In genomic region chr13:79320433-79320832, GRCh38 we compare ENCODE assay signal across 17 cellular contexts.
DNase-seq lines count a peak whose midpoint lies in the region; ATAC-seq and TF ChIP-seq lines count a peak whose summit lies in the region.
"Had no signal": no experiment of that assay in that cellular context is flagged by ENCODE, and none has a peak within 500 bp of the region (broad histone marks: within the 10 kb centered on the region; RNA-seq: fewer than 3 reads in every experiment).

No MANE protein-coding gene starts in this region.

- DNase-seq in activated naive CD8-positive, alpha-beta T cell treated with anti-CD3 and anti-CD28 coated beads, Interleukin-2, amount 50 U/mL, for 24 hours: no peak
- DNase-seq in neural progenitor cell (ENCODE audit: low spot score) (no peak), PC-9 (no peak), H9 (no peak)
- DNase-seq: C1 segment of cervical spinal cord; Caco-2; CD8-positive, alpha-beta T cell; DMS 273 treated with DMSO at 0.1 percent for 48 hours; DMS79; EL; GDM1; GM23248; HFFc6 had no signal

- H3K4me3 ChIP-seq in neural progenitor cell (no peak overlapping the region), PC-9 (no peak overlapping the region)
- H3K4me3 ChIP-seq: GM12878, GM23248, HAP-1 had no signal

- no peaks in the 10 kb centered on the region for H3K9me3 Mint-ChIP-seq in activated naive CD8-positive, alpha-beta T cell (ENCODE audit: low read depth)
- H3K9me3 Mint-ChIP-seq in activated naive CD8-positive, alpha-beta T cell treated with anti-CD3 and anti-CD28 coated beads, Interleukin-2, amount 50 U/mL, for 24 hours: no peaks in the 10 kb centered on the region
- H3K9me3 Mint-ChIP-seq in neural progenitor cell (no peaks in the 10 kb centered on the region), H9 (no peaks in the 10 kb centered on the region)
- H3K9me3 Mint-ChIP-seq: CD8-positive, alpha-beta T cell; HFFc6 had no signal

- H2BK15ac ChIP-seq in H9 (ENCODE audit: low read depth, low read length): no peak overlapping the region

- H3K9me3 ChIP-seq in neural progenitor cell (ENCODE audit: low read depth) (no peaks in the 10 kb centered on the region), PC-9 (ENCODE audit: insufficient read depth, low read depth) (no peaks in the 10 kb centered on the region), H9 (ENCODE audit: control insufficient read depth, low read depth, low read length) (no peaks in the 10 kb centered on the region)
- H3K9me3 ChIP-seq: Caco-2, HAP-1 had no signal

- H3K4me3 Mint-ChIP-seq in activated naive CD8-positive, alpha-beta T cell: no peak overlapping the region
- H3K4me3 Mint-ChIP-seq in activated naive CD8-positive, alpha-beta T cell treated with anti-CD3 and anti-CD28 coated beads, Interleukin-2, amount 50 U/mL, for 24 hours: no peak overlapping the region
- H3K4me3 Mint-ChIP-seq in neural progenitor cell (no peak overlapping the region), H9 (no peak overlapping the region)
- H3K4me3 Mint-ChIP-seq: CD8-positive, alpha-beta T cell; HFFc6 had no signal

- CTCF ChIA-PET in PC-9 (lab: Charles Lee): no interaction called here

- no TSS peak for BruUV-seq in PC-9 (replicated peaks; lab: Mats Ljungman, UMichigan)

- peaks cover 31% of the 10 kb centered on the region for H3K36me3 ChIP-seq in neural progenitor cell
- H3K36me3 ChIP-seq in PC-9 (ENCODE audit: low read depth): peaks cover 50% of the 10 kb centered on the region

- TF ChIP-seq CTCF in neural progenitor cell (IDR thresholded peaks at IDR 0.05) (no peak), PC-9 (conservative IDR thresholded peaks at IDR 0.05) (no peak), H9 (conservative IDR thresholded peaks at IDR 0.05) (no peak)

- H3K27me3 ChIP-seq in neural progenitor cell (no peaks in the 10 kb centered on the region), PC-9 (ENCODE audit: insufficient read depth, low read depth) (no peaks in the 10 kb centered on the region), H9 (ENCODE audit: insufficient read depth, low read length) (no peaks in the 10 kb centered on the region)

- H3K23me2 ChIP-seq in H9 (ENCODE audit: insufficient read length, low read depth, low read length, poor library complexity, severe bottlenecking): no peaks in the 10 kb centered on the region

- WGBS in H9 (ENCODE audit: extremely low coverage, insufficient read length, low lambda C conversion rate): no CpG with 5 or more reads among the region's 1 CpG

- H2AFZ ChIP-seq in neural progenitor cell (replicated peaks): no peak overlapping the region
- H2AFZ ChIP-seq in PC-9: no peak overlapping the region
- H2AFZ ChIP-seq in H9 (ENCODE audit: low read length): no peak overlapping the region
- H2AFZ ChIP-seq: GM23248 had no signal

- H2BK20ac ChIP-seq in H9 (ENCODE audit: low read depth, low read length, poor library complexity, severe bottlenecking): no peak overlapping the region

- no peak overlapping the region for H4K91ac ChIP-seq in H9 (ENCODE audit: insufficient read length, low read depth, low read length)

- no peaks in the 10 kb centered on the region for H3K9me2 ChIP-seq in PC-9 (ENCODE audit: insufficient read depth)

- H2BK120ac ChIP-seq in H9 (ENCODE audit: low read depth, low read length, poor library complexity, severe bottlenecking): no peak overlapping the region

- H2BK12ac ChIP-seq in H9 (ENCODE audit: insufficient read length, low read depth, low read length): no peak overlapping the region

- no peak overlapping the region for H2BK5ac ChIP-seq in H9 (ENCODE audit: insufficient read length, low read length)

- H3K4ac ChIP-seq in H9 (ENCODE audit: low read depth, low read length): no peak overlapping the region

- H3K14ac ChIP-seq in H9 (ENCODE audit: insufficient read depth, low read length): no peak overlapping the region

- H3K79me2 ChIP-seq in neural progenitor cell (ENCODE audit: low read depth): no peaks in the 10 kb centered on the region
- no peaks in the 10 kb centered on the region for H3K79me2 ChIP-seq in PC-9 (ENCODE audit: low read depth)
- no peaks in the 10 kb centered on the region for H3K79me2 ChIP-seq in H9 (ENCODE audit: insufficient read depth, low read length)

- H4K5ac ChIP-seq in H9 (ENCODE audit: insufficient read length, low read depth, low read length): no peak overlapping the region

- H3K56ac ChIP-seq in H9 (ENCODE audit: insufficient read length, low read depth, low read length): no peak overlapping the region

- H3K27me3 Mint-ChIP-seq in activated naive CD8-positive, alpha-beta T cell: no peaks in the 10 kb centered on the region
- no peaks in the 10 kb centered on the region for H3K27me3 Mint-ChIP-seq in activated naive CD8-positive, alpha-beta T cell treated with anti-CD3 and anti-CD28 coated beads, Interleukin-2, amount 50 U/mL, for 24 hours
- H3K27me3 Mint-ChIP-seq in neural progenitor cell (ENCODE audit: insufficient read depth, low read depth) (no peaks in the 10 kb centered on the region), H9 (ENCODE audit: low read depth) (no peaks in the 10 kb centered on the region)

- H3K18ac ChIP-seq in H9 (ENCODE audit: insufficient read length, low read depth, low read length): no peak overlapping the region

- H4K8ac ChIP-seq in H9 (replicated peaks; ENCODE audit: insufficient read length, low read depth, low read length): no peak overlapping the region

- H3K4me2 ChIP-seq in neural progenitor cell: no peak overlapping the region
- H3K4me2 ChIP-seq in PC-9: no peak overlapping the region
- H3K4me2 ChIP-seq in H9 (ENCODE audit: insufficient read depth, insufficient read length, low read length): no peak overlapping the region

- no peak overlapping the region for H3K9ac ChIP-seq in neural progenitor cell
- no peak overlapping the region for H3K9ac ChIP-seq in H9 (ENCODE audit: extremely low read depth, insufficient read length, low read length)
- H3K9ac ChIP-seq: GM23248 had no signal

- H3F3A ChIP-seq in neural progenitor cell (ENCODE audit: low read depth) (peaks cover 25% of the 10 kb centered on the region), PC-9 (ENCODE audit: insufficient read depth, low read depth) (peaks cover 13% of the 10 kb centered on the region)

- no peak overlapping the region for H3T11ph ChIP-seq in H9 (ENCODE audit: low read length)

- H3K36me3 Mint-ChIP-seq in activated naive CD8-positive, alpha-beta T cell: peaks cover 7% of the 10 kb centered on the region
- H3K36me3 Mint-ChIP-seq in activated naive CD8-positive, alpha-beta T cell treated with anti-CD3 and anti-CD28 coated beads, Interleukin-2, amount 50 U/mL, for 24 hours (ENCODE audit: low read depth): peaks cover 35% of the 10 kb centered on the region
- H3K36me3 Mint-ChIP-seq in neural progenitor cell (peaks cover 19% of the 10 kb centered on the region), H9 (ENCODE audit: insufficient read depth in 1 of 3, low read depth in 3 of 3) (peaks cover 2 to 41% (median 31%) of the 10 kb centered on the region in 3 experiments; a peak in 6 of 7 replicates)

- no peak for ATAC-seq in activated naive CD8-positive, alpha-beta T cell treated with anti-CD3 and anti-CD28 coated beads, Interleukin-2, amount 50 U/mL, for 24 hours
- ATAC-seq in HG02610 (IDR thresholded peaks at IDR 0.05; ENCODE audit: unreplicated experiment): peak; percentile 63
- ATAC-seq: CD8-positive, alpha-beta T cell; GM12878 had no signal

- H3K27ac ChIP-seq in neural progenitor cell: peak overlapping the region; percentile 8
- H3K27ac ChIP-seq in PC-9: no peak overlapping the region
- no peak overlapping the region for H3K27ac ChIP-seq in H9 (ENCODE audit: insufficient read length, low read depth, low read length)
- H3K27ac ChIP-seq: GM23248 had no signal

- H3K23ac ChIP-seq in H9 (ENCODE audit: insufficient read length, low read depth, low read length): no peak overlapping the region

- no peaks in the 10 kb centered on the region for H4K20me1 ChIP-seq in neural progenitor cell (ENCODE audit: low read depth)
- no peaks in the 10 kb centered on the region; the same call in none of the 2 replicates for H4K20me1 ChIP-seq in PC-9 (ENCODE audit: insufficient read depth)
- no peaks in the 10 kb centered on the region for H4K20me1 ChIP-seq in H9 (ENCODE audit: control insufficient read depth, insufficient read depth, insufficient read length)

- no peak overlapping the region for H2AK5ac ChIP-seq in H9 (ENCODE audit: insufficient read length, low read length)

- POLR2A ChIA-PET in PC-9 (lab: Charles Lee; ENCODE audit: unreplicated experiment): interaction anchor here (0.6 kb wide), 1 partner anchor 19 kb away, joined by 7 read pairs; no protein-coding TSS in a partner anchor

- peak overlapping the region; percentile 46 for H3K27ac Mint-ChIP-seq in activated naive CD8-positive, alpha-beta T cell
- H3K27ac Mint-ChIP-seq in activated naive CD8-positive, alpha-beta T cell treated with anti-CD3 and anti-CD28 coated beads, Interleukin-2, amount 50 U/mL, for 24 hours: no peak overlapping the region
- no peak overlapping the region for H3K27ac Mint-ChIP-seq in neural progenitor cell
- no peak overlapping the region for H3K27ac Mint-ChIP-seq in H9
- H3K27ac Mint-ChIP-seq: CD8-positive, alpha-beta T cell; HFFc6 had no signal

- no peaks in the 10 kb centered on the region for H3K4me1 ChIP-seq in neural progenitor cell
- H3K4me1 ChIP-seq in PC-9 (replicated peaks; ENCODE audit: insufficient read depth): no peaks in the 10 kb centered on the region
- H3K4me1 ChIP-seq in H9 (ENCODE audit: insufficient read depth, low read length): no peaks in the 10 kb centered on the region
- H3K4me1 ChIP-seq: Caco-2, HAP-1 had no signal

- intact Hi-C loops in PC-9 (cut with micrococcal nuclease; ENCODE audit: unreplicated experiment): loop anchor here (10.0 kb wide), 1 partner anchor 1186 kb away; no protein-coding TSS in a partner anchor

- H3K79me1 ChIP-seq in H9 (ENCODE audit: insufficient read depth, low read depth, low read length, poor library complexity, severe bottlenecking): no peaks in the 10 kb centered on the region

- peaks cover 12% of the 10 kb centered on the region for H3K4me1 Mint-ChIP-seq in activated naive CD8-positive, alpha-beta T cell (ENCODE audit: low read depth)
- H3K4me1 Mint-ChIP-seq in activated naive CD8-positive, alpha-beta T cell treated with anti-CD3 and anti-CD28 coated beads, Interleukin-2, amount 50 U/mL, for 24 hours: peaks cover 13% of the 10 kb centered on the region
- H3K4me1 Mint-ChIP-seq in neural progenitor cell: no peaks in the 10 kb centered on the region
- H3K4me1 Mint-ChIP-seq in H9: no peaks in the 10 kb centered on the region
